Comparison of ENCODE assay signal across 1 cellular context in genomic region chr16:83954577-83955016, GRCh38.
TF ChIP-seq lines count a peak whose summit lies in the region.

No MANE protein-coding gene starts in this region.

TF ChIP-seq in HepG2, 621 proteins besides CTCF, POLR2A, EP300 and RAD21 (continued from another document):
- TF ChIP-seq NFIB (CRISPR knock-in tag; IDR thresholded peaks at IDR 0.05; ENCODE audit: borderline replicate concordance), result no peak
- 0 out of 2 replicates have a peak, but pooled peaks have one; percentile 23 for TF ChIP-seq KMT2B (CRISPR knock-in tag; IDR thresholded peaks at IDR 0.05)
- no peak for TF ChIP-seq ZNF557 (CRISPR knock-in tag; IDR thresholded peaks at IDR 0.05)
- 0 out of 2 replicates have a peak, but pooled peaks have one; percentile 9 for TF ChIP-seq CBX5 (CRISPR knock-in tag; IDR thresholded peaks at IDR 0.05; ENCODE audit: borderline replicate concordance)
- TF ChIP-seq PAXIP1 (CRISPR knock-in tag; conservative IDR thresholded peaks at IDR 0.05), result 0 out of 2 replicates have a peak, but pooled peaks have one; percentile 32
- peak; percentile 2; the same call in 1 of the 2 replicates for TF ChIP-seq SMC3 (IDR thresholded peaks at IDR 0.05; ENCODE audit: low read length)
- TF ChIP-seq SIN3A (IDR thresholded peaks at IDR 0.05; ENCODE audit: borderline replicate concordance, low read depth, low read length), result 0 out of 2 replicates have a peak, but pooled peaks have one; percentile 21
- TF ChIP-seq FOXC1 (CRISPR knock-in tag; IDR thresholded peaks at IDR 0.05; ENCODE audit: borderline replicate concordance), result no peak
- no peak for TF ChIP-seq ZNF609 (CRISPR knock-in tag; IDR thresholded peaks at IDR 0.05; ENCODE audit: borderline replicate concordance)
- TF ChIP-seq HNF1B (CRISPR knock-in tag; IDR thresholded peaks at IDR 0.05), result 0 out of 2 replicates have a peak, but pooled peaks have one; percentile 33
- 0 out of 2 replicates have a peak, but pooled peaks have one; percentile 43 for TF ChIP-seq ZNF891 (CRISPR knock-in tag; IDR thresholded peaks at IDR 0.05)
- peak; percentile 66 for TF ChIP-seq ZNF687 (CRISPR knock-in tag; IDR thresholded peaks at IDR 0.05)
- peak; percentile 74; the same call in 1 of the 2 replicates for TF ChIP-seq JUND (CRISPR knock-in tag; IDR thresholded peaks at IDR 0.05)
- TF ChIP-seq ZNF430 (CRISPR knock-in tag; IDR thresholded peaks at IDR 0.05), result 0 out of 2 replicates have a peak, but pooled peaks have one; percentile 24
